16 cellular contexts compared by ENCODE assay signal in the genomic region with DNA sequence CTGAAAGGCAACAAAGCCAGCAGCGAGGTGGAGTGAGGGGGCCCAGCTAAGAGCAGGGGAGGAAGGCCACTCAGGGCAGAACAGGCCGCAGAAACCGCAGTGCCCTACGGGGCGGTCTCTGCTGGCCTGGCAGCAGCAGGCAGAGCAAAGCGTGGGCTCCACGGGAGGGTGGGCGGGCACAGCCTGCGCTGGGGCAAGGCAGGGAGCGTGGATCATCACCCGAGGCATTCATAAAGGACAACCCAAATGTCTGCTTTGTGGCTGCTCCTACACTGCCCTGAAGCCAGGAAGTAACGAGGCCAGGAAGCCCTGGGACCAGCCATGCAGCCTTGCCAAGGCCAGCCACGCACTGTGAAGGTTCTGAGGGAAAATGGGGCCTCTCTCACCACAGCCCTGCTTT.
A peak's percentile ranks its signal among the peaks of the same experiment; 100 is the strongest.
DNase-seq lines count a peak whose midpoint lies in the region; ATAC-seq, FAIRE-seq and TF ChIP-seq lines count a peak whose summit lies in the region.
"Had no signal": no experiment of that assay in that cellular context is flagged by ENCODE, and none has a peak within 500 bp of the region (broad histone marks: within the 10 kb centered on the region; RNA-seq: fewer than 3 reads in every experiment).

No MANE protein-coding gene starts in this region.

- DNase-seq in A549 (ENCODE audit: low read depth in 1 of 2, low spot score in 1 of 2) (no peak), H1 (ENCODE audit: low read depth in 1 of 2, low spot score in 2 of 2) (no peak), neural crest cell (ENCODE audit: low read depth, low spot score) (no peak), NCI-H2196 (lab: John Stamatoyannopoulos, UW; ENCODE audit: unreplicated experiment) (no peak)
- DNase-seq in central memory CD4-positive, alpha-beta T cell, result no peak
- no peak for DNase-seq in activated CD8-positive, alpha-beta memory T cell treated with anti-CD3 and anti-CD28 coated beads for 24 hours
- DNase-seq: DMS 273 treated with DMSO at 0.1 percent for 48 hours; HCEC 1CT; NCI-H1694 treated with DMSO at 0.1 percent for 48 hours; PC-9; stimulated activated CD4-positive, alpha-beta T cell treated with anti-CD3 and anti-CD28 coated beads, Interleukin-4, amount 100 ng/mL, for 4 hours; SW 1271 had no signal

- TF ChIP-seq CTCF in A549 (IDR thresholded peaks at IDR 0.05), result no peak
- TF ChIP-seq CTCF in H1 (IDR thresholded peaks at IDR 0.05; ENCODE audit: control extremely low read depth in 1 of 3, insufficient read depth in 1 of 3, low read depth in 1 of 3, low read length in 3 of 3), result no peak
- no peak for TF ChIP-seq CTCF in neural crest cell (conservative IDR thresholded peaks at IDR 0.05)

- H2AK5ac ChIP-seq in H1 (ENCODE audit: low read depth, low read length), result peak overlapping the region; percentile 90

- H3K23me2 ChIP-seq in H1 (ENCODE audit: low read depth, low read length), result peaks cover 6% of the 10 kb centered on the region; the same call in 1 of the 2 replicates

- no peak overlapping the region for H3K23ac ChIP-seq in H1 (ENCODE audit: insufficient read length)

- peak overlapping the region; percentile 84 for H2BK12ac ChIP-seq in H1 (ENCODE audit: low read depth, low read length)

- no peak overlapping the region for H2BK120ac ChIP-seq in H1 (replicated peaks; ENCODE audit: low read depth, low read length)

- H3K4me3 Mint-ChIP-seq in neural crest cell, result peak overlapping the region; percentile 38

- peaks cover 79% of the 10 kb centered on the region for H3K4me1 Mint-ChIP-seq in neural crest cell

- no peak overlapping the region for H2AFZ ChIP-seq in H1 (ENCODE audit: low read length)
- H2AFZ ChIP-seq: PC-9 had no signal

- CTCF ChIA-PET in A549 (lab: Yijun Ruan, JAX) (interaction anchor here (0.8 to 2.3 kb wide), 6 partner anchors 14 to 82 kb away, joined by 3 to 8 read pairs (median 4); no protein-coding TSS in a partner anchor), H1 (lab: Charles Lee; ENCODE audit: partially characterized antibody) (interaction anchor here (0.6 to 2.3 kb wide), 16 partner anchors 9 to 1132 kb away, joined by 3 to 11 read pairs (median 4); no protein-coding TSS in a partner anchor)

- H3K14ac ChIP-seq in H1 (ENCODE audit: insufficient read length), result no peak overlapping the region

- H3K9ac ChIP-seq in HUES64 (ENCODE audit: low read depth, low read length) (peak overlapping the region; percentile 0; the same call in 1 of the 2 replicates), H1 (replicated peaks in 1 of 4; ENCODE audit: extremely low read depth in 1 of 4, low read depth in 3 of 4, low read length in 3 of 4) (no peak overlapping the region; a peak in 1 of 7 replicates)

- TF ChIP-seq EP300 in A549 (IDR thresholded peaks at IDR 0.05) (no peak), H1 (IDR thresholded peaks at IDR 0.05; ENCODE audit: borderline replicate concordance in 1 of 2, low read depth in 2 of 2, low read length in 2 of 2) (no peak)

- H4K5ac ChIP-seq in H1 (ENCODE audit: insufficient read length, low read depth, low read length), result no peak overlapping the region

- H2BK20ac ChIP-seq in H1 (ENCODE audit: low read length), result no peak overlapping the region

- no peak overlapping the region for H3K56ac ChIP-seq in H1 (replicated peaks; ENCODE audit: insufficient read length, low read depth, low read length)

- peaks cover 11% of the 10 kb centered on the region for H3K79me1 ChIP-seq in H1 (ENCODE audit: low read depth, low read length)

- H4K91ac ChIP-seq in H1 (replicated peaks; ENCODE audit: insufficient read length, low read length), result peak overlapping the region; percentile 52

- H3K36me3 ChIP-seq in HUES64 (ENCODE audit: insufficient read depth, low read length) (no peaks in the 10 kb centered on the region), H1 (ENCODE audit: control insufficient read depth in 2 of 4, insufficient read depth in 4 of 4, low read length in 3 of 4) (no peaks in the 10 kb centered on the region; a peak in 1 of 8 replicates)

- H2BK15ac ChIP-seq in H1 (ENCODE audit: low read length), result peak overlapping the region; percentile 77; the same call in 1 of the 2 replicates

- peak overlapping the region; percentile 79 for H3K4ac ChIP-seq in H1 (replicated peaks; ENCODE audit: insufficient read length, low read depth, low read length)

- H3K18ac ChIP-seq in H1 (ENCODE audit: extremely low read depth, low read length), result peak overlapping the region; percentile 36

- peaks cover 0 to 8% of the 10 kb centered on the region in 2 experiments for H4K20me1 ChIP-seq in H1 (replicated peaks in 1 of 2; ENCODE audit: control insufficient read depth in 1 of 2, insufficient read depth in 2 of 2, low read length in 2 of 2)

- TF ChIP-seq RAD21 in A549 (conservative IDR thresholded peaks at IDR 0.05 in 1 of 2, IDR thresholded peaks at IDR 0.05 in 1 of 2), result no peak
- TF ChIP-seq RAD21 in H1 (IDR thresholded peaks at IDR 0.05 in 1 of 2, conservative IDR thresholded peaks at IDR 0.05 in 1 of 2; ENCODE audit: low read depth in 2 of 2, low read length in 2 of 2), result no peak

- POLR2A ChIA-PET in A549 (lab: Yijun Ruan, JAX), result no interaction called here
- POLR2A ChIA-PET in H1 (lab: Charles Lee; ENCODE audit: partially characterized antibody), result interaction anchor here (0.6 kb wide), 1 partner anchor 608 kb away, joined by 4 read pairs; no protein-coding TSS in a partner anchor

- no peak overlapping the region for H4K8ac ChIP-seq in H1 (ENCODE audit: extremely low read depth, insufficient read depth, low read length)

- ATAC-seq in A549, result 0 out of 6 replicates have a peak, but pooled peaks of 1 of the 2 experiments have one; percentile 3
- ATAC-seq in HG02970 (IDR thresholded peaks at IDR 0.05; ENCODE audit: low FRiP score, unreplicated experiment), result no peak
- ATAC-seq: activated naive CD4-positive, alpha-beta T cell treated with anti-CD3 and anti-CD28 coated beads, Interleukin-2, amount 50 U/mL, for 72 hours had no signal

- H3K79me2 ChIP-seq in H1 (ENCODE audit: control insufficient read depth in 1 of 2, insufficient read depth in 2 of 2, low read length in 2 of 2), result peaks cover 0 to 7% of the 10 kb centered on the region in 2 experiments; a peak in 1 of 4 replicates

- H3K4me2 ChIP-seq in A549, result no peak overlapping the region
- no peak overlapping the region for H3K4me2 ChIP-seq in H1 (ENCODE audit: insufficient read depth in 1 of 2, low read depth in 2 of 2, low read length in 2 of 2)
- H3K4me2 ChIP-seq: PC-9 had no signal

- peak overlapping the region; percentile 71; the same call in 1 of the 2 replicates for H2BK5ac ChIP-seq in H1 (ENCODE audit: low read depth, low read length)

- WGBS in A549 (ENCODE audit: missing lambda C conversion rate), result 93% methylated on average over 10 of the region's 13 CpGs
- 94% methylated on average over 13 of the region's 13 CpGs for WGBS in HUES64
- 90% methylated on average over 11 of the region's 13 CpGs; no CpG with 5 or more reads in 1 of the 2 experiments for WGBS in H1 (ENCODE audit: extremely low coverage in 1 of 2, insufficient coverage in 1 of 2, insufficient read length in 1 of 2, insufficient replicate concordance in 2 of 2, low coverage in 1 of 2, low lambda C conversion rate in 2 of 2, missing lambda C conversion rate in 1 of 2), 2 experiments

- FAIRE-seq in A549 (lab: Jason Lieb, UNC), result no peak
- no peak for FAIRE-seq in H1 (lab: Jason Lieb, UNC)
- FAIRE-seq: keratinocyte had no signal

- peaks cover 3% of the 10 kb centered on the region for H3K9me3 Mint-ChIP-seq in neural crest cell
- H3K9me3 Mint-ChIP-seq: activated naive CD4-positive, alpha-beta T cell treated with anti-CD3 and anti-CD28 coated beads, Interleukin-2, amount 50 U/mL, for 72 hours had no signal

- H3K4me3 ChIP-seq in A549, result no peak overlapping the region
- H3K4me3 ChIP-seq in HUES64 (ENCODE audit: low read length), result no peak overlapping the region
- no peak overlapping the region for H3K4me3 ChIP-seq in H1 (ENCODE audit: extremely low read depth in 1 of 4, insufficient read depth in 2 of 4, low read depth in 3 of 4, low read length in 4 of 4)
- H3K4me3 ChIP-seq: PC-9 had no signal

- peaks cover 15% of the 10 kb centered on the region for H3K36me3 Mint-ChIP-seq in neural crest cell (ENCODE audit: low read depth)

- peak overlapping the region; percentile 93 for H3K27ac Mint-ChIP-seq in neural crest cell (ENCODE audit: unreplicated experiment)

- H3K27ac ChIP-seq in A549 (peak overlapping the region; percentile 25 to 82; a peak in 5 of 6 replicates), HUES64 (ENCODE audit: low read depth, low read length) (no peak overlapping the region; the same call in 1 of the 2 replicates), H1 (ENCODE audit: low read depth, low read length) (no peak overlapping the region)
- H3K27ac ChIP-seq: PC-9 had no signal

- H3K9me3 ChIP-seq in A549 (no peaks in the 10 kb centered on the region), HUES64 (ENCODE audit: insufficient read depth, low read depth, low read length) (no peaks in the 10 kb centered on the region), H1 (ENCODE audit: insufficient read depth in 2 of 2, low read depth in 1 of 2, low read length in 1 of 2) (no peaks in the 10 kb centered on the region)

- H3K4me1 ChIP-seq in A549 (peaks cover 19% of the 10 kb centered on the region), HUES64 (ENCODE audit: insufficient read depth, low read length) (peaks cover 19% of the 10 kb centered on the region), H1 (replicated peaks in 1 of 4; ENCODE audit: control insufficient read depth in 3 of 4, insufficient read depth in 4 of 4, low read length in 3 of 4) (peaks cover 0 to 33% (median 11%) of the 10 kb centered on the region in 4 experiments; a peak in 6 of 7 replicates)

- H3K27me3 Mint-ChIP-seq in neural crest cell (ENCODE audit: low read depth), result no peaks in the 10 kb centered on the region

- TF ChIP-seq POLR2A in A549 (IDR thresholded peaks at IDR 0.05; ENCODE audit: low read length) (no peak), H1 (IDR thresholded peaks at IDR 0.05; ENCODE audit: control extremely low read depth in 1 of 2, low read depth in 2 of 2, low read length in 2 of 2) (no peak)

- no peaks in the 10 kb centered on the region for H3K27me3 ChIP-seq in HUES64 (ENCODE audit: insufficient read depth, low read length)
- no peaks in the 10 kb centered on the region for H3K27me3 ChIP-seq in H1 (replicated peaks in 1 of 4; ENCODE audit: control insufficient read depth in 3 of 4, extremely low read depth in 1 of 4, insufficient read depth in 3 of 4, low read length in 3 of 4)

TF ChIP-seq in A549, 52 proteins besides CTCF, POLR2A, EP300 and RAD21 (continues in another document):
- no peak for TF ChIP-seq CHD4 (IDR thresholded peaks at IDR 0.05; ENCODE audit: borderline replicate concordance)
- no peak for TF ChIP-seq JUNB (IDR thresholded peaks at IDR 0.05)

TF ChIP-seq in H1, 55 proteins besides CTCF, POLR2A, EP300 and RAD21:
- no peak for TF ChIP-seq BRCA1 (IDR thresholded peaks at IDR 0.05; ENCODE audit: low read depth, low read length)
- no peak for TF ChIP-seq NRF1 (IDR thresholded peaks at IDR 0.05; ENCODE audit: low read depth, low read length)

Comparison
In these comparisons a context has a peak if more than half of its experiments do, and no peak if none do; other contexts are left out.
1. H3K27ac ChIP-seq: peak in A549 (2 of 2); none in HUES64 (single experiment) and H1 (single experiment).